Comparison of ENCODE assay signal across 12 cellular contexts in genomic region chr2:118492335-118492734, GRCh38.
DNase-seq lines count a peak whose midpoint lies in the region; ATAC-seq and TF ChIP-seq lines count a peak whose summit lies in the region.
"Had no signal": no experiment of that assay in that cellular context is flagged by ENCODE, and none has a peak within 500 bp of the region (broad histone marks: within the 10 kb centered on the region; RNA-seq: fewer than 3 reads in every experiment).

No MANE protein-coding gene starts in this region.

- TF ChIP-seq CTCF in NB4 (IDR thresholded peaks at IDR 0.05; ENCODE audit: low read depth, low read length) = peak; percentile 34
- peak; percentile 44 for TF ChIP-seq CTCF in cardiac fibroblast (IDR thresholded peaks at IDR 0.05; ENCODE audit: low read depth, low read length)
- TF ChIP-seq CTCF in neural progenitor cell (IDR thresholded peaks at IDR 0.05) = peak; percentile 54
- no peak for TF ChIP-seq CTCF in psoas muscle (IDR thresholded peaks at IDR 0.05)

- H4K20me1 ChIP-seq in neural progenitor cell (ENCODE audit: low read depth) = no peaks in the 10 kb centered on the region

- H3K36me3 Mint-ChIP-seq in neural progenitor cell = peaks cover 6% of the 10 kb centered on the region
- H3K36me3 Mint-ChIP-seq: activated naive CD8-positive, alpha-beta T cell had no signal

- peaks cover 13% of the 10 kb centered on the region for H3K4me1 Mint-ChIP-seq in neural progenitor cell

- no peak overlapping the region for H3K27ac Mint-ChIP-seq in neural progenitor cell
- H3K27ac Mint-ChIP-seq: activated naive CD8-positive, alpha-beta T cell had no signal

- peak; percentile 27 for DNase-seq in ELR (ENCODE audit: low read depth)
- peak; percentile 32 for DNase-seq in NB4 (ENCODE audit: low read depth)
- DNase-seq in cardiac fibroblast (ENCODE audit: low read depth in 2 of 2) = peak; percentile 55 to 63
- no peak for DNase-seq in neural progenitor cell (ENCODE audit: low spot score)
- DNase-seq in psoas muscle = no peak
- DNase-seq in NCI-H345 (lab: John Stamatoyannopoulos, UW) = no peak
- no peak for DNase-seq in NCI-H2196 (lab: John Stamatoyannopoulos, UW; ENCODE audit: unreplicated experiment)
- DNase-seq: gastrocnemius medialis, GF-D8 had no signal

- H3K4me3 Mint-ChIP-seq in neural progenitor cell = no peak overlapping the region
- H3K4me3 Mint-ChIP-seq: activated naive CD8-positive, alpha-beta T cell had no signal

- intact Hi-C loops in psoas muscle (cut with DNase I) = no loop called here

- H3K79me2 ChIP-seq in neural progenitor cell (ENCODE audit: low read depth) = no peaks in the 10 kb centered on the region

- ATAC-seq in psoas muscle (no peak), HG03045 (IDR thresholded peaks at IDR 0.05; ENCODE audit: unreplicated experiment) (no peak)
- ATAC-seq: activated CD4-positive, CD25-positive, alpha-beta regulatory T cell treated with anti-CD3 and anti-CD28 coated beads, Interleukin-2, amount 50 U/mL, for 24 hours; gastrocnemius medialis had no signal

- H3K27me3 ChIP-seq in neural progenitor cell (peaks cover 52% of the 10 kb centered on the region), psoas muscle (ENCODE audit: insufficient read depth in 3 of 3, low read length in 2 of 3) (no peaks in the 10 kb centered on the region)
- H3K27me3 ChIP-seq: gastrocnemius medialis had no signal

- peaks cover 14% of the 10 kb centered on the region for H3K27me3 Mint-ChIP-seq in neural progenitor cell (ENCODE audit: insufficient read depth, low read depth)

- H3K36me3 ChIP-seq in neural progenitor cell (no peaks in the 10 kb centered on the region), psoas muscle (ENCODE audit: insufficient read depth in 1 of 2, low read depth in 1 of 2) (no peaks in the 10 kb centered on the region)
- H3K36me3 ChIP-seq: gastrocnemius medialis had no signal

- H3K9ac ChIP-seq in neural progenitor cell = no peak overlapping the region

- no peak overlapping the region for H2AFZ ChIP-seq in neural progenitor cell (replicated peaks)

- H3K9me3 Mint-ChIP-seq in neural progenitor cell = peaks cover 12% of the 10 kb centered on the region

- no peak overlapping the region for H3K4me3 ChIP-seq in NB4 (ENCODE audit: low read depth, low read length)
- H3K4me3 ChIP-seq in cardiac fibroblast (replicated peaks in 1 of 2; ENCODE audit: low read depth in 2 of 2, low read length in 2 of 2) = no peak overlapping the region
- H3K4me3 ChIP-seq in neural progenitor cell = no peak overlapping the region
- no peak overlapping the region for H3K4me3 ChIP-seq in psoas muscle
- H3K4me3 ChIP-seq: gastrocnemius medialis had no signal

- no peak for TF ChIP-seq POLR2A in NB4 (IDR thresholded peaks at IDR 0.05; ENCODE audit: extremely low read depth, insufficient read length)

- H3K4me2 ChIP-seq in neural progenitor cell = no peak overlapping the region

- H3K9me3 ChIP-seq in neural progenitor cell (ENCODE audit: low read depth) = no peaks in the 10 kb centered on the region
- no peaks in the 10 kb centered on the region for H3K9me3 ChIP-seq in psoas muscle
- H3K9me3 ChIP-seq: gastrocnemius medialis had no signal

- H3K4me1 ChIP-seq in neural progenitor cell (peaks cover 4% of the 10 kb centered on the region), psoas muscle (no peaks in the 10 kb centered on the region)
- H3K4me1 ChIP-seq: gastrocnemius medialis had no signal

- H3F3A ChIP-seq in neural progenitor cell (ENCODE audit: low read depth) = no peaks in the 10 kb centered on the region

- H3K27ac ChIP-seq in neural progenitor cell (no peak overlapping the region), psoas muscle (no peak overlapping the region)
- H3K27ac ChIP-seq: gastrocnemius medialis had no signal

Comparison
In these comparisons a context has a peak if more than half of its experiments do, and no peak if none do; other contexts are left out.
1. DNase-seq: peak in ELR (single experiment), NB4 (single experiment) and cardiac fibroblast (2 of 2); none in neural progenitor cell (single experiment), psoas muscle (0 of 2), NCI-H345 (single experiment) and NCI-H2196 (single experiment).